8 cellular contexts compared by ENCODE assay signal in genomic region chr1:225987491-225988316, GRCh38. TPM values are rescaled to one million over a fixed set of nuclear protein-coding genes. Genes with fewer than 3 reads are reported as not detected.
DNase-seq lines count a peak whose midpoint lies in the region; ATAC-seq lines count a peak whose summit lies in the region.

No MANE protein-coding gene starts in this region.

- peaks cover 93% of the 10 kb centered on the region for H3K36me3 ChIP-seq in MG63

- no peak overlapping the region for H3K4me3 Mint-ChIP-seq in activated naive CD8-positive, alpha-beta T cell treated with anti-CD3 and anti-CD28 coated beads, Interleukin-2, amount 10 ng/mL, durations not matched to agents 7 days and 5 days
- H3K4me3 Mint-ChIP-seq in activated naive CD8-positive, alpha-beta T cell treated with anti-CD3 and anti-CD28 coated beads, Interleukin-2, amount 50 U/mL, for 24 hours, result no peak overlapping the region

- no peaks in the 10 kb centered on the region for H3K27me3 Mint-ChIP-seq in activated naive CD8-positive, alpha-beta T cell treated with anti-CD3 and anti-CD28 coated beads, Interleukin-2, amount 10 ng/mL, durations not matched to agents 7 days and 5 days
- H3K27me3 Mint-ChIP-seq in activated naive CD8-positive, alpha-beta T cell treated with anti-CD3 and anti-CD28 coated beads, Interleukin-2, amount 50 U/mL, for 24 hours, result no peaks in the 10 kb centered on the region

- POLR2A ChIA-PET in activated naive CD8-positive, alpha-beta T cell treated with anti-CD3 and anti-CD28 coated beads, Interleukin-2, amount 10 ng/mL, durations not matched to agents 7 days and 5 days (lab: Charles Lee), result interaction anchor here (0.6 to 2.2 kb wide), 8 partner anchors 10 to 521 kb away, joined by 3 to 15 read pairs (median 3); partner anchors contain the start of genes SDE2 and SRP9

- peak; percentile 54 for ATAC-seq in activated naive CD8-positive, alpha-beta T cell treated with anti-CD3 and anti-CD28 coated beads, Interleukin-2, amount 10 ng/mL, durations not matched to agents 7 days and 5 days (ENCODE audit: low read depth)
- no peak for ATAC-seq in activated naive CD8-positive, alpha-beta T cell treated with anti-CD3 and anti-CD28 coated beads, Interleukin-2, amount 50 U/mL, for 24 hours

- H3K9me3 Mint-ChIP-seq in activated naive CD8-positive, alpha-beta T cell treated with anti-CD3 and anti-CD28 coated beads, Interleukin-2, amount 10 ng/mL, durations not matched to agents 7 days and 5 days, result no peaks in the 10 kb centered on the region
- no peaks in the 10 kb centered on the region for H3K9me3 Mint-ChIP-seq in activated naive CD8-positive, alpha-beta T cell treated with anti-CD3 and anti-CD28 coated beads, Interleukin-2, amount 50 U/mL, for 24 hours

- no peak overlapping the region for H3K4me3 ChIP-seq in MG63

- H3K9me3 ChIP-seq in MG63, result peaks cover 11% of the 10 kb centered on the region

- peak overlapping the region; percentile 21 for H3K27ac Mint-ChIP-seq in activated naive CD8-positive, alpha-beta T cell treated with anti-CD3 and anti-CD28 coated beads, Interleukin-2, amount 10 ng/mL, durations not matched to agents 7 days and 5 days
- no peak overlapping the region for H3K27ac Mint-ChIP-seq in activated naive CD8-positive, alpha-beta T cell treated with anti-CD3 and anti-CD28 coated beads, Interleukin-2, amount 50 U/mL, for 24 hours

- no peak for DNase-seq in activated naive CD8-positive, alpha-beta T cell treated with anti-CD3 and anti-CD28 coated beads, Interleukin-2, amount 10 ng/mL, durations not matched to agents 7 days and 5 days
- no peak for DNase-seq in activated naive CD8-positive, alpha-beta T cell treated with anti-CD3 and anti-CD28 coated beads, Interleukin-2, amount 50 U/mL, for 24 hours
- DNase-seq in NCI-H2081 (lab: John Stamatoyannopoulos, UW), result peak; percentile 30 to 60
- DNase-seq in amniotic stem cell (lab: John Stamatoyannopoulos, UW), result peak; percentile 43
- peak; percentile 60 for DNase-seq in left kidney (ENCODE audit: low read depth, low spot score)
- DNase-seq in MG63, result no peak
- no peak for DNase-seq in stimulated activated CD4-positive, alpha-beta T cell treated with anti-CD3 and anti-CD28 coated beads, Interleukin-15, amount 100 ng/mL, for 24 hours
- no peak for DNase-seq in iPS-NIHi7 (ENCODE audit: extremely low spot score)

- no peaks in the 10 kb centered on the region for H3K27me3 ChIP-seq in MG63

- peaks cover 39% of the 10 kb centered on the region for H3K36me3 Mint-ChIP-seq in activated naive CD8-positive, alpha-beta T cell treated with anti-CD3 and anti-CD28 coated beads, Interleukin-2, amount 10 ng/mL, durations not matched to agents 7 days and 5 days
- peaks cover 53% of the 10 kb centered on the region for H3K36me3 Mint-ChIP-seq in activated naive CD8-positive, alpha-beta T cell treated with anti-CD3 and anti-CD28 coated beads, Interleukin-2, amount 50 U/mL, for 24 hours (ENCODE audit: low read depth)

- H3K4me1 Mint-ChIP-seq in activated naive CD8-positive, alpha-beta T cell treated with anti-CD3 and anti-CD28 coated beads, Interleukin-2, amount 10 ng/mL, durations not matched to agents 7 days and 5 days, result peaks cover 21% of the 10 kb centered on the region
- H3K4me1 Mint-ChIP-seq in activated naive CD8-positive, alpha-beta T cell treated with anti-CD3 and anti-CD28 coated beads, Interleukin-2, amount 50 U/mL, for 24 hours, result peaks cover 36% of the 10 kb centered on the region

RNA-seq across cellular contexts. Expression of gene SDE2, which starts 11.4 kb away (rescaled TPM):
- total RNA-seq in activated naive CD8-positive, alpha-beta T cell treated with anti-CD3 and anti-CD28 coated beads, Interleukin-2, amount 10 ng/mL, durations not matched to agents 7 days and 5 days, result 10 to 100 TPM; 17.2 to 18.5 TPM
- 16.3 and 19.4 TPM in 2 replicates for total RNA-seq in MG63 (2014; rRNA removed; shearing (Covaris generic); ENCODE audit: low replicate concordance)

RNA-seq across cellular contexts. Expression of gene LEFTY2, which starts 46.7 kb away (rescaled TPM):
- not detected for total RNA-seq in activated naive CD8-positive, alpha-beta T cell treated with anti-CD3 and anti-CD28 coated beads, Interleukin-2, amount 10 ng/mL, durations not matched to agents 7 days and 5 days
- not detected in 2 replicates for total RNA-seq in MG63 (2014; rRNA removed; shearing (Covaris generic); ENCODE audit: low replicate concordance)

Comparison
In these comparisons a context has a peak if more than half of its experiments do, and no peak if none do; other contexts are left out.
1. DNase-seq: peak in NCI-H2081 (2 of 2), amniotic stem cell (single experiment) and left kidney (single experiment); none in activated naive CD8-positive, alpha-beta T cell treated with anti-CD3 and anti-CD28 coated beads, Interleukin-2, amount 10 ng/mL, durations not matched to agents 7 days and 5 days (single experiment), activated naive CD8-positive, alpha-beta T cell treated with anti-CD3 and anti-CD28 coated beads, Interleukin-2, amount 50 U/mL, for 24 hours (single experiment), MG63 (single experiment), stimulated activated CD4-positive, alpha-beta T cell treated with anti-CD3 and anti-CD28 coated beads, Interleukin-15, amount 100 ng/mL, for 24 hours (single experiment) and iPS-NIHi7 (single experiment).